Comparison of ENCODE assay signal across 1 cellular context in genomic region chr6:110617057-110617456, GRCh38.
TF ChIP-seq lines count a peak whose summit lies in the region.

No MANE protein-coding gene starts in this region.

TF ChIP-seq in GM23338, 12 proteins besides CTCF, POLR2A, EP300 and RAD21 (continued from another document):
- TF ChIP-seq, protein P1, sequence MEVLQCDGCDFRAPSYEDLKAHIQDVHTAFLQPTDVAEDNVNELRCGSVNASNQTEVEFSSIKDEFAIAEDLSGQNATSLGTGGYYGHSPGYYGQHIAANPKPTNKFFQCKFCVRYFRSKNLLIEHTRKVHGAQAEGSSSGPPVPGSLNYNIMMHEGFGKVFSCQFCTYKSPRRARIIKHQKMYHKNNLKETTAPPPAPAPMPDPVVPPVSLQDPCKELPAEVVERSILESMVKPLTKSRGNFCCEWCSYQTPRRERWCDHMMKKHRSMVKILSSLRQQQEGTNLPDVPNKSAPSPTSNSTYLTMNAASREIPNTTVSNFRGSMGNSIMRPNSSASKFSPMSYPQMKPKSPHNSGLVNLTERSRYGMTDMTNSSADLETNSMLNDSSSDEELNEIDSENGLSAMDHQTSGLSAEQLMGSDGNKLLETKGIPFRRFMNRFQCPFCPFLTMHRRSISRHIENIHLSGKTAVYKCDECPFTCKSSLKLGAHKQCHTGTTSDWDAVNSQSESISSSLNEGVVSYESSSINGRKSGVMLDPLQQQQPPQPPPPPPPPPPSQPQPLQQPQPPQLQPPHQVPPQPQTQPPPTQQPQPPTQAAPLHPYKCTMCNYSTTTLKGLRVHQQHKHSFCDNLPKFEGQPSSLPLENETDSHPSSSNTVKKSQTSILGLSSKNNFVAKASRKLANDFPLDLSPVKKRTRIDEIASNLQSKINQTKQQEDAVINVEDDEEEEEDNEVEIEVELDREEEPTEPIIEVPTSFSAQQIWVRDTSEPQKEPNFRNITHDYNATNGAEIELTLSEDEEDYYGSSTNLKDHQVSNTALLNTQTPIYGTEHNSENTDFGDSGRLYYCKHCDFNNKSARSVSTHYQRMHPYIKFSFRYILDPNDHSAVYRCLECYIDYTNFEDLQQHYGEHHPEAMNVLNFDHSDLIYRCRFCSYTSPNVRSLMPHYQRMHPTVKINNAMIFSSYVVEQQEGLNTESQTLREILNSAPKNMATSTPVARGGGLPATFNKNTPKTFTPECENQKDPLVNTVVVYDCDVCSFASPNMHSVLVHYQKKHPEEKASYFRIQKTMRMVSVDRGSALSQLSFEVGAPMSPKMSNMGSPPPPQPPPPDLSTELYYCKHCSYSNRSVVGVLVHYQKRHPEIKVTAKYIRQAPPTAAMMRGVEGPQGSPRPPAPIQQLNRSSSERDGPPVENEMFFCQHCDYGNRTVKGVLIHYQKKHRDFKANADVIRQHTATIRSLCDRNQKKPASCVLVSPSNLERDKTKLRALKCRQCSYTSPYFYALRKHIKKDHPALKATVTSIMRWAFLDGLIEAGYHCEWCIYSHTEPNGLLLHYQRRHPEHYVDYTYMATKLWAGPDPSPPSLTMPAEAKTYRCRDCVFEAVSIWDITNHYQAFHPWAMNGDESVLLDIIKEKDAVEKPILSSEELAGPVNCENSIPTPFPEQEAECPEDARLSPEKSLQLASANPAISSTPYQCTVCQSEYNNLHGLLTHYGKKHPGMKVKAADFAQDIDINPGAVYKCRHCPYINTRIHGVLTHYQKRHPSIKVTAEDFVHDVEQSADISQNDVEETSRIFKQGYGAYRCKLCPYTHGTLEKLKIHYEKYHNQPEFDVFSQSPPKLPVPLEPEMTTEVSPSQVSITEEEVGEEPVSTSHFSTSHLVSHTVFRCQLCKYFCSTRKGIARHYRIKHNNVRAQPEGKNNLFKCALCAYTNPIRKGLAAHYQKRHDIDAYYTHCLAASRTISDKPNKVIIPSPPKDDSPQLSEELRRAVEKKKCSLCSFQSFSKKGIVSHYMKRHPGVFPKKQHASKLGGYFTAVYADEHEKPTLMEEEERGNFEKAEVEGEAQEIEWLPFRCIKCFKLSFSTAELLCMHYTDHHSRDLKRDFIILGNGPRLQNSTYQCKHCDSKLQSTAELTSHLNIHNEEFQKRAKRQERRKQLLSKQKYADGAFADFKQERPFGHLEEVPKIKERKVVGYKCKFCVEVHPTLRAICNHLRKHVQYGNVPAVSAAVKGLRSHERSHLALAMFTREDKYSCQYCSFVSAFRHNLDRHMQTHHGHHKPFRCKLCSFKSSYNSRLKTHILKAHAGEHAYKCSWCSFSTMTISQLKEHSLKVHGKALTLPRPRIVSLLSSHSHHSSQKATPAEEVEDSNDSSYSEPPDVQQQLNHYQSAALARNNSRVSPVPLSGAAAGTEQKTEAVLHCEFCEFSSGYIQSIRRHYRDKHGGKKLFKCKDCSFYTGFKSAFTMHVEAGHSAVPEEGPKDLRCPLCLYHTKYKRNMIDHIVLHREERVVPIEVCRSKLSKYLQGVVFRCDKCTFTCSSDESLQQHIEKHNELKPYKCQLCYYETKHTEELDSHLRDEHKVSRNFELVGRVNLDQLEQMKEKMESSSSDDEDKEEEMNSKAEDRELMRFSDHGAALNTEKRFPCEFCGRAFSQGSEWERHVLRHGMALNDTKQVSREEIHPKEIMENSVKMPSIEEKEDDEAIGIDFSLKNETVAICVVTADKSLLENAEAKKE (CRISPR knock-in tag; IDR thresholded peaks at IDR 0.05), result no peak
- TF ChIP-seq NANOG (IDR thresholded peaks at IDR 0.05; ENCODE audit: borderline replicate concordance) (no peak), EZH2phosphoT487 (IDR thresholded peaks at IDR 0.05; ENCODE audit: unreplicated experiment) (no peak)
